1 cellular context compared by ENCODE assay signal in genomic region chr16:53346-54236, GRCh38.
TF ChIP-seq lines count a peak whose summit lies in the region.

Gene POLR3K, minus strand, starts transcription at chr16:53608. Its CDS starts 22 bp downstream, at chr16:53586.
Gene SNRNP25, plus strand, starts transcription at chr16:53828. Its CDS starts 189 bp downstream, at chr16:54017.

TF ChIP-seq in HepG2, 621 proteins besides CTCF, POLR2A, EP300 and RAD21 (continued from another document and continues in another):
- TF ChIP-seq MAF1 (CRISPR knock-in tag; IDR thresholded peaks at IDR 0.05; ENCODE audit: borderline replicate concordance) (no peak), ZNF362 (CRISPR knock-in tag; IDR thresholded peaks at IDR 0.05; ENCODE audit: borderline replicate concordance) (no peak), ZNF678 (CRISPR knock-in tag; IDR thresholded peaks at IDR 0.05) (0 out of 2 replicates have a peak, but pooled peaks have one; percentile 70), NR1H2 (CRISPR knock-in tag; IDR thresholded peaks at IDR 0.05; ENCODE audit: borderline replicate concordance, low read depth) (no peak), ZNF782 (CRISPR knock-in tag; IDR thresholded peaks at IDR 0.05; ENCODE audit: borderline replicate concordance) (no peak; the same call in 1 of the 2 replicates), ZNF451 (CRISPR knock-in tag; IDR thresholded peaks at IDR 0.05) (peak; percentile 83), MYNN (CRISPR knock-in tag; IDR thresholded peaks at IDR 0.05; ENCODE audit: low read depth) (no peak), ZBTB4 (CRISPR knock-in tag; IDR thresholded peaks at IDR 0.05; ENCODE audit: borderline replicate concordance) (0 out of 2 replicates have a peak, but pooled peaks have one; percentile 57), ZNF790 (CRISPR knock-in tag; IDR thresholded peaks at IDR 0.05; ENCODE audit: borderline replicate concordance) (peak; percentile 54; the same call in 1 of the 2 replicates), PPARG (CRISPR knock-in tag; conservative IDR thresholded peaks at IDR 0.05) (no peak), DZIP1 (CRISPR knock-in tag; IDR thresholded peaks at IDR 0.05) (no peak; the same call in 1 of the 2 replicates), ZFP91 (CRISPR knock-in tag; IDR thresholded peaks at IDR 0.05; ENCODE audit: borderline replicate concordance) (peak; percentile 88; the same call in 1 of the 2 replicates), PBX3 (CRISPR knock-in tag; IDR thresholded peaks at IDR 0.05; ENCODE audit: borderline replicate concordance) (0 out of 2 replicates have a peak, but pooled peaks have one; percentile 8), ZNF652 (CRISPR knock-in tag; IDR thresholded peaks at IDR 0.05; ENCODE audit: borderline replicate concordance, low read depth) (no peak), KLF12 (CRISPR knock-in tag; IDR thresholded peaks at IDR 0.05; ENCODE audit: borderline replicate concordance) (0 out of 2 replicates have a peak, but pooled peaks have one; percentile 22), ZNF101 (CRISPR knock-in tag; IDR thresholded peaks at IDR 0.05; ENCODE audit: borderline replicate concordance, low read depth) (no peak), GATAD2A (CRISPR knock-in tag; IDR thresholded peaks at IDR 0.05) (no peak), ZNF749 (CRISPR knock-in tag; IDR thresholded peaks at IDR 0.05; ENCODE audit: borderline replicate concordance) (0 out of 2 replicates have a peak, but pooled peaks have one; percentile 35), ZNF180 (CRISPR knock-in tag; IDR thresholded peaks at IDR 0.05; ENCODE audit: borderline replicate concordance, low read depth) (no peak), ETV6 (CRISPR knock-in tag; conservative IDR thresholded peaks at IDR 0.05) (no peak), ZNF570 (CRISPR knock-in tag; IDR thresholded peaks at IDR 0.05; ENCODE audit: borderline replicate concordance) (peak; percentile 90; the same call in 1 of the 2 replicates), ZMYM2 (CRISPR knock-in tag; IDR thresholded peaks at IDR 0.05) (no peak; the same call in 1 of the 2 replicates), ZSCAN30 (CRISPR knock-in tag; IDR thresholded peaks at IDR 0.05) (no peak), HNRNPK (IDR thresholded peaks at IDR 0.05; ENCODE audit: low read depth, low read length, poor library complexity, severe bottlenecking) (peak; percentile 72), PAWR (CRISPR knock-in tag; IDR thresholded peaks at IDR 0.05; ENCODE audit: borderline replicate concordance) (no peak), ZNF260 (CRISPR knock-in tag; IDR thresholded peaks at IDR 0.05; ENCODE audit: borderline replicate concordance, low read depth) (no peak), NFYC (CRISPR knock-in tag; IDR thresholded peaks at IDR 0.05) (peak; percentile 97), NFKB2 (CRISPR knock-in tag; IDR thresholded peaks at IDR 0.05; ENCODE audit: borderline replicate concordance) (peak; percentile 91; the same call in 1 of the 2 replicates), ZNF567 (CRISPR knock-in tag; IDR thresholded peaks at IDR 0.05; ENCODE audit: borderline replicate concordance) (peak; percentile 69; the same call in 1 of the 2 replicates), ZC3H4 (CRISPR knock-in tag; IDR thresholded peaks at IDR 0.05; ENCODE audit: borderline replicate concordance) (no peak), ZNF556 (CRISPR knock-in tag; IDR thresholded peaks at IDR 0.05; ENCODE audit: borderline replicate concordance) (peak; percentile 62; the same call in 1 of the 2 replicates), HOXA5 (CRISPR knock-in tag; IDR thresholded peaks at IDR 0.05) (peak; percentile 13), ZNF343 (CRISPR knock-in tag; IDR thresholded peaks at IDR 0.05) (peak; percentile 86), SIX4 (CRISPR knock-in tag; IDR thresholded peaks at IDR 0.05) (no peak), STAT5B (CRISPR knock-in tag; IDR thresholded peaks at IDR 0.05) (0 out of 2 replicates have a peak, but pooled peaks have one; percentile 29)
- TF ChIP-seq, protein P1, sequence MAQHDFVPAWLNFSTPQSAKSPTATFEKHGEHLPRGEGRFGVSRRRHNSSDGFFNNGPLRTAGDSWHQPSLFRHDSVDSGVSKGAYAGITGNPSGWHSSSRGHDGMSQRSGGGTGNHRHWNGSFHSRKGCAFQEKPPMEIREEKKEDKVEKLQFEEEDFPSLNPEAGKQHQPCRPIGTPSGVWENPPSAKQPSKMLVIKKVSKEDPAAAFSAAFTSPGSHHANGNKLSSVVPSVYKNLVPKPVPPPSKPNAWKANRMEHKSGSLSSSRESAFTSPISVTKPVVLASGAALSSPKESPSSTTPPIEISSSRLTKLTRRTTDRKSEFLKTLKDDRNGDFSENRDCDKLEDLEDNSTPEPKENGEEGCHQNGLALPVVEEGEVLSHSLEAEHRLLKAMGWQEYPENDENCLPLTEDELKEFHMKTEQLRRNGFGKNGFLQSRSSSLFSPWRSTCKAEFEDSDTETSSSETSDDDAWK (CRISPR knock-in tag; IDR thresholded peaks at IDR 0.05): no peak
- TF ChIP-seq, protein P2, sequence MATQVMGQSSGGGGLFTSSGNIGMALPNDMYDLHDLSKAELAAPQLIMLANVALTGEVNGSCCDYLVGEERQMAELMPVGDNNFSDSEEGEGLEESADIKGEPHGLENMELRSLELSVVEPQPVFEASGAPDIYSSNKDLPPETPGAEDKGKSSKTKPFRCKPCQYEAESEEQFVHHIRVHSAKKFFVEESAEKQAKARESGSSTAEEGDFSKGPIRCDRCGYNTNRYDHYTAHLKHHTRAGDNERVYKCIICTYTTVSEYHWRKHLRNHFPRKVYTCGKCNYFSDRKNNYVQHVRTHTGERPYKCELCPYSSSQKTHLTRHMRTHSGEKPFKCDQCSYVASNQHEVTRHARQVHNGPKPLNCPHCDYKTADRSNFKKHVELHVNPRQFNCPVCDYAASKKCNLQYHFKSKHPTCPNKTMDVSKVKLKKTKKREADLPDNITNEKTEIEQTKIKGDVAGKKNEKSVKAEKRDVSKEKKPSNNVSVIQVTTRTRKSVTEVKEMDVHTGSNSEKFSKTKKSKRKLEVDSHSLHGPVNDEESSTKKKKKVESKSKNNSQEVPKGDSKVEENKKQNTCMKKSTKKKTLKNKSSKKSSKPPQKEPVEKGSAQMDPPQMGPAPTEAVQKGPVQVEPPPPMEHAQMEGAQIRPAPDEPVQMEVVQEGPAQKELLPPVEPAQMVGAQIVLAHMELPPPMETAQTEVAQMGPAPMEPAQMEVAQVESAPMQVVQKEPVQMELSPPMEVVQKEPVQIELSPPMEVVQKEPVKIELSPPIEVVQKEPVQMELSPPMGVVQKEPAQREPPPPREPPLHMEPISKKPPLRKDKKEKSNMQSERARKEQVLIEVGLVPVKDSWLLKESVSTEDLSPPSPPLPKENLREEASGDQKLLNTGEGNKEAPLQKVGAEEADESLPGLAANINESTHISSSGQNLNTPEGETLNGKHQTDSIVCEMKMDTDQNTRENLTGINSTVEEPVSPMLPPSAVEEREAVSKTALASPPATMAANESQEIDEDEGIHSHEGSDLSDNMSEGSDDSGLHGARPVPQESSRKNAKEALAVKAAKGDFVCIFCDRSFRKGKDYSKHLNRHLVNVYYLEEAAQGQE (IDR thresholded peaks at IDR 0.05; ENCODE audit: borderline replicate concordance in 1 of 2, low read depth in 1 of 2, low read length in 2 of 2): no peak
- TF ChIP-seq, protein P3, sequence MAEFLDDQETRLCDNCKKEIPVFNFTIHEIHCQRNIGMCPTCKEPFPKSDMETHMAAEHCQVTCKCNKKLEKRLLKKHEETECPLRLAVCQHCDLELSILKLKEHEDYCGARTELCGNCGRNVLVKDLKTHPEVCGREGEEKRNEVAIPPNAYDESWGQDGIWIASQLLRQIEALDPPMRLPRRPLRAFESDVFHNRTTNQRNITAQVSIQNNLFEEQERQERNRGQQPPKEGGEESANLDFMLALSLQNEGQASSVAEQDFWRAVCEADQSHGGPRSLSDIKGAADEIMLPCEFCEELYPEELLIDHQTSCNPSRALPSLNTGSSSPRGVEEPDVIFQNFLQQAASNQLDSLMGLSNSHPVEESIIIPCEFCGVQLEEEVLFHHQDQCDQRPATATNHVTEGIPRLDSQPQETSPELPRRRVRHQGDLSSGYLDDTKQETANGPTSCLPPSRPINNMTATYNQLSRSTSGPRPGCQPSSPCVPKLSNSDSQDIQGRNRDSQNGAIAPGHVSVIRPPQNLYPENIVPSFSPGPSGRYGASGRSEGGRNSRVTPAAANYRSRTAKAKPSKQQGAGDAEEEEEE (CRISPR knock-in tag; IDR thresholded peaks at IDR 0.05; ENCODE audit: borderline replicate concordance): no peak
- TF ChIP-seq, protein P4, sequence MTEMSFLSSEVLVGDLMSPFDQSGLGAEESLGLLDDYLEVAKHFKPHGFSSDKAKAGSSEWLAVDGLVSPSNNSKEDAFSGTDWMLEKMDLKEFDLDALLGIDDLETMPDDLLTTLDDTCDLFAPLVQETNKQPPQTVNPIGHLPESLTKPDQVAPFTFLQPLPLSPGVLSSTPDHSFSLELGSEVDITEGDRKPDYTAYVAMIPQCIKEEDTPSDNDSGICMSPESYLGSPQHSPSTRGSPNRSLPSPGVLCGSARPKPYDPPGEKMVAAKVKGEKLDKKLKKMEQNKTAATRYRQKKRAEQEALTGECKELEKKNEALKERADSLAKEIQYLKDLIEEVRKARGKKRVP (CRISPR knock-in tag; IDR thresholded peaks at IDR 0.05): no peak; a peak in 1 of 4 replicates
- TF ChIP-seq, protein P5, sequence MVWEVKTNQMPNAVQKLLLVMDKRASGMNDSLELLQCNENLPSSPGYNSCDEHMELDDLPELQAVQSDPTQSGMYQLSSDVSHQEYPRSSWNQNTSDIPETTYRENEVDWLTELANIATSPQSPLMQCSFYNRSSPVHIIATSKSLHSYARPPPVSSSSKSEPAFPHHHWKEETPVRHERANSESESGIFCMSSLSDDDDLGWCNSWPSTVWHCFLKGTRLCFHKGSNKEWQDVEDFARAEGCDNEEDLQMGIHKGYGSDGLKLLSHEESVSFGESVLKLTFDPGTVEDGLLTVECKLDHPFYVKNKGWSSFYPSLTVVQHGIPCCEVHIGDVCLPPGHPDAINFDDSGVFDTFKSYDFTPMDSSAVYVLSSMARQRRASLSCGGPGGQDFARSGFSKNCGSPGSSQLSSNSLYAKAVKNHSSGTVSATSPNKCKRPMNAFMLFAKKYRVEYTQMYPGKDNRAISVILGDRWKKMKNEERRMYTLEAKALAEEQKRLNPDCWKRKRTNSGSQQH (CRISPR knock-in tag; IDR thresholded peaks at IDR 0.05; ENCODE audit: low read depth): peak; percentile 81; the same call in 1 of the 2 replicates
